In genomic region chr4:99679204-99679603, GRCh38 we compare ENCODE assay signal across 1 cellular context.
TF ChIP-seq lines count a peak whose summit lies in the region.

No MANE protein-coding gene starts in this region.

TF ChIP-seq in SK-N-SH, 30 proteins besides CTCF, POLR2A, EP300 and RAD21 (continued from another document):
- TF ChIP-seq USF2 (IDR thresholded peaks at IDR 0.05; ENCODE audit: borderline replicate concordance, low read depth, low read length): no peak
- no peak for TF ChIP-seq ZBTB33 (IDR thresholded peaks at IDR 0.05; ENCODE audit: borderline replicate concordance, low read depth)
- TF ChIP-seq POLR2AphosphoS5 (IDR thresholded peaks at IDR 0.05; ENCODE audit: low read depth, low read length): no peak
- no peak for TF ChIP-seq SIN3A (IDR thresholded peaks at IDR 0.05; ENCODE audit: borderline replicate concordance, low read depth, low read length)
- TF ChIP-seq MAX (IDR thresholded peaks at IDR 0.05; ENCODE audit: low read depth): no peak
- no peak for TF ChIP-seq CHD2 (IDR thresholded peaks at IDR 0.05; ENCODE audit: low read length, partially characterized antibody)
- TF ChIP-seq GATA2 (CRISPR knock-in tag; IDR thresholded peaks at IDR 0.05): no peak
- TF ChIP-seq JUND (IDR thresholded peaks at IDR 0.05): no peak
- TF ChIP-seq PBX3 (IDR thresholded peaks at IDR 0.05): no peak
- TF ChIP-seq YY1 (IDR thresholded peaks at IDR 0.05; ENCODE audit: low read depth): no peak
- TF ChIP-seq USF1 (IDR thresholded peaks at IDR 0.05; ENCODE audit: borderline replicate concordance, low read depth): no peak
- no peak for TF ChIP-seq RFX5 (IDR thresholded peaks at IDR 0.05; ENCODE audit: low read length)
- no peak for TF ChIP-seq MEF2A (IDR thresholded peaks at IDR 0.05; ENCODE audit: borderline replicate concordance, low read depth)
- TF ChIP-seq ELF1 (IDR thresholded peaks at IDR 0.05): no peak
- no peak for TF ChIP-seq RXRA (IDR thresholded peaks at IDR 0.05; ENCODE audit: borderline replicate concordance, low read depth)
